ENCODE assay signal across 8 cellular contexts in the genomic region with DNA sequence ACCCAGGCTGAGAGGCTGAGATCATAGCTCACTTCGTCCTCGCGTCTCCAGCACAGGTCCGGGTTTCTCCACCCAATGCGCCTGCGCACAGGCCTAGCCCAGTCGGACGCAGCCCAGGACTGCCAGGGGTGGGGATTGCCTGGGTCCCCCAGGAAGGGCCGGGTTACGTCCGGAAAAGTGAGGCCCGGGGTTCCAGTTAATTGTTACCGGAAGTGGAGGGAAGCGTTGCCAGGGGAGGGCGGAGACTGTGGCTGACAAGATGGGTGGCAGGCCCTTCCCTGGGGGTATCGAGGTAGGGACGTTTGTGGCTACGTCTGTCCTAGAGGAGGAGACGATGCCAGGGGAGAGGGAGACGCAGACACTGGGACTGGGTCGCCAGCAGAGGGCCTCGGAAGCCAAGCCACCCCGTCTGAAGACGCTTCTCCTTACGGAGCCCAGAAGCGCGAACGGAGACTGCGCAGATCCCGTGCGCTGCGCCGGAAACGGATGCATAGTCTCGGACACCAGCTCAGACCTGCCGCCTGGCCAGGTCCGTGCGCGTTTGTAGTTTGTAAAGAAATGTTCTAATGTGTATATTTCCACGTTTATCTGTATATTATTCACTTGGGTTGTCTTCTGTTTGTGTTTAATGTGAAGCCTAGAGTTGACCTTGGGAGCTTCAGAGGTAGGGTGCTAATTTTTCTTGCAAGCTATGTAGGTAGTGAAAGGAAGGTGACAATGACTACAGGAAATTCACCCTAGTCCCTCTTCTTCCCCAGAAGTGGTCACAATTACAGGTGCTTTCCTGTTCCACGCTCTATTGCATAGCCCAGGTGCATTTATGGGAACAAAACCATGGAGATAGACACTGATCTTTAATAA. TPM values are rescaled to one million over a fixed set of nuclear protein-coding genes. Genes with fewer than 3 reads are reported as not detected.
A peak's percentile ranks its signal among the peaks of the same experiment; 100 is the strongest.
DNase-seq lines count a peak whose midpoint lies in the region; ATAC-seq and TF ChIP-seq lines count a peak whose summit lies in the region.

No MANE protein-coding gene starts in this region.

- H3K36me3 ChIP-seq in A673 (ENCODE audit: insufficient read depth, low read length, poor library complexity, severe bottlenecking) (peaks cover 33% of the 10 kb centered on the region), WERI-Rb-1 (peaks cover 34% of the 10 kb centered on the region), mammary epithelial cell (ENCODE audit: insufficient read depth, low read length) (peaks cover 28% of the 10 kb centered on the region), spleen (peaks cover 0 to 55% (median 45%) of the 10 kb centered on the region in 6 donors)

- CTCF ChIA-PET in A673 (lab: Charles Lee): interaction anchor here (0.6 kb wide), 1 partner anchor 662 kb away, joined by 3 read pairs; no protein-coding TSS in a partner anchor
- CTCF ChIA-PET in mammary epithelial cell (lab: Charles Lee; ENCODE audit: low non-redundant PET): no interaction called here

- H3K79me2 ChIP-seq in mammary epithelial cell (ENCODE audit: insufficient read depth, low read length): peaks cover 44% of the 10 kb centered on the region

- peak; percentile 16 to 26 (median 18) for TF ChIP-seq POLR2A in spleen (IDR thresholded peaks at IDR 0.05)

- ATAC-seq in GM18858 (IDR thresholded peaks at IDR 0.05; ENCODE audit: unreplicated experiment): peak; percentile 43
- peak; percentile 55 for ATAC-seq in HG03095 (IDR thresholded peaks at IDR 0.05; ENCODE audit: unreplicated experiment)

- H3K27me3 ChIP-seq in A673 (replicated peaks; ENCODE audit: insufficient read depth, low read depth, low read length, poor library complexity): no peaks in the 10 kb centered on the region
- no peaks in the 10 kb centered on the region for H3K27me3 ChIP-seq in WERI-Rb-1 (ENCODE audit: insufficient read depth, low read depth, severe bottlenecking)
- no peaks in the 10 kb centered on the region for H3K27me3 ChIP-seq in mammary epithelial cell (ENCODE audit: insufficient read depth, low read length)
- H3K27me3 ChIP-seq in spleen (replicated peaks in 1 of 7): no peaks in the 10 kb centered on the region

- no peaks in the 10 kb centered on the region for H4K20me1 ChIP-seq in mammary epithelial cell (ENCODE audit: insufficient read depth, low read length)

- H3K4me3 ChIP-seq in A673 (ENCODE audit: low read depth, low read length, poor library complexity, severe bottlenecking) (peak overlapping the region; percentile 49), WERI-Rb-1 (ENCODE audit: low read depth, low read length) (peak overlapping the region; percentile 63), mammary epithelial cell (replicated peaks in 1 of 3; ENCODE audit: insufficient read depth in 1 of 3, low read depth in 2 of 3, low read length in 3 of 3) (peak overlapping the region; percentile 33 to 49 (median 45)), spleen (peak overlapping the region; percentile 30 to 71 (median 50))

- 3% methylated on average over 41 of the region's 41 CpGs for WGBS in mammary epithelial cell (ENCODE audit: low coverage, missing lambda C conversion rate)
- WGBS in spleen, 5 donors: 0 to 1% (median 0%) methylated on average over 40 to 41 of the region's 41 CpGs

- DNase-seq in A673 (ENCODE audit: low spot score) (peak; percentile 98), NCI-H2171 treated with DMSO at 0.1 percent for 48 hours (lab: John Stamatoyannopoulos, UW) (peak; percentile 98), WERI-Rb-1 (peak; percentile 95), mammary epithelial cell (peak; percentile 87), inferior parietal cortex (ENCODE audit: extremely low spot score) (peak; percentile 86), spleen (peak; percentile 96)

- BruUV-seq in A673 (replicated peaks; lab: Mats Ljungman, UMichigan): TSS peak; percentile 62
- BruUV-seq in mammary epithelial cell (replicated peaks; lab: Mats Ljungman, UMichigan): no TSS peak

- peak overlapping the region; percentile 82 for H3K4me2 ChIP-seq in mammary epithelial cell (ENCODE audit: insufficient read depth, low read depth, low read length)

- H2AFZ ChIP-seq in mammary epithelial cell (ENCODE audit: low read depth, low read length): peak overlapping the region; percentile 83

- H3K9me3 ChIP-seq in A673 (ENCODE audit: low read depth, low read length, poor library complexity, severe bottlenecking) (no peaks in the 10 kb centered on the region), WERI-Rb-1 (ENCODE audit: severe bottlenecking) (no peaks in the 10 kb centered on the region), mammary epithelial cell (replicated peaks; ENCODE audit: insufficient read depth, low read length) (no peaks in the 10 kb centered on the region), spleen (no peaks in the 10 kb centered on the region)

- dilution Hi-C loops in mammary epithelial cell (cut with HindIII; ENCODE audit: low sequenced_read_pairs): no loop called here

- intact Hi-C loops in A673 (cut with micrococcal nuclease; ENCODE audit: unreplicated experiment) (loop anchor here (2.0 kb wide), 1 partner anchor 281 kb away; no protein-coding TSS in a partner anchor), mammary epithelial cell (cut with micrococcal nuclease) (loop anchor here (10.0 kb wide), 2 partner anchors 285 to 575 kb away; a partner anchor contains a TSS), spleen (cut with DNase I; ENCODE audit: low total_unique reads) (no loop called here)

- in situ Hi-C loops in mammary epithelial cell (cut with MboI; ENCODE audit: low sequenced_read_pairs in 2 of 2): loop anchor here in 1 of 2 donors (10.0 to 25.0 kb wide), 2 partner anchors 105 to 572 kb away; a partner anchor contains a TSS

- H3K9ac ChIP-seq in mammary epithelial cell (ENCODE audit: insufficient read depth, low read length): peak overlapping the region; percentile 62

- H3K27ac ChIP-seq in A673 (ENCODE audit: low read depth, low read length, poor library complexity, severe bottlenecking) (peak overlapping the region; percentile 74), WERI-Rb-1 (peak overlapping the region; percentile 73), mammary epithelial cell (ENCODE audit: insufficient read depth, low read depth, low read length) (peak overlapping the region; percentile 72), spleen (peak overlapping the region; percentile 72 to 95 (median 94))

- POLR2A ChIA-PET in A673 (lab: Charles Lee; ENCODE audit: low non-redundant PET): interaction anchor here (0.5 to 0.6 kb wide), 3 partner anchors 8 to 663 kb away, joined by 3 to 8 read pairs (median 4); no protein-coding TSS in a partner anchor

- TF ChIP-seq CTCF in A673 (conservative IDR thresholded peaks at IDR 0.05; ENCODE audit: low read depth, low read length): peak; percentile 82
- TF ChIP-seq CTCF in WERI-Rb-1 (IDR thresholded peaks at IDR 0.05; ENCODE audit: low read depth, low read length): peak; percentile 89
- peak; percentile 40 to 75 for TF ChIP-seq CTCF in mammary epithelial cell (conservative IDR thresholded peaks at IDR 0.05 in 1 of 2, IDR thresholded peaks at IDR 0.05 in 1 of 2; ENCODE audit: extremely low read depth in 1 of 2, insufficient read depth in 1 of 2, low read depth in 1 of 2, low read length in 2 of 2)
- TF ChIP-seq CTCF in spleen (IDR thresholded peaks at IDR 0.05 in 8 of 11, conservative IDR thresholded peaks at IDR 0.05 in 3 of 11): peak; percentile 49 to 87 (median 77)

- H3K4me1 ChIP-seq in A673 (ENCODE audit: insufficient read depth, low read length, poor library complexity, severe bottlenecking) (peaks cover 18% of the 10 kb centered on the region), mammary epithelial cell (ENCODE audit: insufficient read depth, low read length) (peaks cover 33% of the 10 kb centered on the region), spleen (peaks cover 36 to 100% (median 88%) of the 10 kb centered on the region in 6 donors)

RNA-seq across cellular contexts. Expression of a gene that starts 7.3 kb away (rescaled TPM):
- total RNA-seq in A673 (2021): 62.1 and 65.3 TPM in 2 replicates
- 10 to 100 TPM; 55.3 to 71.8 TPM for total RNA-seq in mammary epithelial cell
- polyA plus RNA-seq in mammary epithelial cell: 18.8 TPM
- polyA minus RNA-seq in mammary epithelial cell: 23.3 TPM
- 100 to 1,000 TPM; 159 to 394 (median 208) TPM for total RNA-seq in spleen
- 100 to 1,000 TPM; 180 to 249 (median 247) TPM for polyA plus RNA-seq in spleen

RNA-seq across cellular contexts. Expression of a gene that starts 7.6 kb away (rescaled TPM):
- total RNA-seq in A673 (2021) (28.8 and 30.2 TPM in 2 replicates), mammary epithelial cell (10 to 100 TPM; 20.7 to 30.7 TPM), spleen (10 to 100 TPM; 38.1 to 69.3 (median 47.0) TPM)
- polyA plus RNA-seq in mammary epithelial cell (11.9 TPM), spleen (10 to 100 TPM; 80.5 to 98.3 (median 93.2) TPM)
- 2.1 TPM for polyA minus RNA-seq in mammary epithelial cell

RNA-seq across cellular contexts. Expression of a gene that starts 32.4 kb away (rescaled TPM):
- not detected in 2 replicates for total RNA-seq in A673 (2021)
- not detected for total RNA-seq in mammary epithelial cell
- not detected for polyA plus RNA-seq in mammary epithelial cell
- not detected for polyA minus RNA-seq in mammary epithelial cell
- 1 to 10 TPM in 4 of 7 donors, under 1 TPM in 1, not detected in 2; 0.34 to 3.9 (median 1.8) TPM for total RNA-seq in spleen
- polyA plus RNA-seq in spleen: under 1 TPM in 2 of 3 donors, not detected in 1; 0.03 to 0.10 TPM

Comparison
In these comparisons a context has a peak if more than half of its experiments do, and no peak if none do; other contexts are left out.
1. Peak in every context shown above with its lines: DNase-seq, ATAC-seq, H3K4me3 ChIP-seq and H3K27ac ChIP-seq.